Comparison of ENCODE assay signal across 28 cellular contexts in the genomic region with DNA sequence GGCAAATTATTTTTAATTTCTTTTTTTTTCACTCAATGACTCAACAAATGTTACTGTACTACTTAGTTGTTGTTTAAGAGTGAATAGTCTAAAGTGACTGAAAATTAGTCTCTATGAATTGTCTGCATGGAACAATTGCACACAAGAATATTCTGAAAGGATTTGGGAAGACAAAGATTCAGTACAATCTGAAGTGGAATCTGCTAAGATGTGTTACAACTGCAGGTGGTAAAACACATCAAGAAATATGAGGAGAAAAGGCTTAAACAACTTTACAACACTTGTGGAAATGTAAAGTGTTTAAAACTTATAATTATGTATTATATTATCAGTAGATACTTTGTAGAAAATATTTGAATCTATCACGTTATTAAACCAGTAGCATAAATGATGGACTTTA.
"Had no signal": no experiment of that assay in that cellular context is flagged by ENCODE, and none has a peak within 500 bp of the region (broad histone marks: within the 10 kb centered on the region; RNA-seq: fewer than 3 reads in every experiment).

No MANE protein-coding gene starts in this region.

- H3K27me3 ChIP-seq: colonic mucosa, dorsolateral prefrontal cortex, esophagus muscularis mucosa, esophagus squamous epithelium, foreskin keratinocyte, gastrocnemius medialis, gastroesophageal sphincter, heart left ventricle, heart right ventricle had no signal

- H3K4me1 ChIP-seq: esophagus squamous epithelium, foreskin keratinocyte, gastrocnemius medialis, heart right ventricle had no signal

- FAIRE-seq: colon, endometrium, endothelial cell of umbilical vein, frontal cortex had no signal

- H3K27ac ChIP-seq: colonic mucosa, coronary artery, dorsolateral prefrontal cortex, epithelial cell of prostate, esophagus muscularis mucosa, esophagus squamous epithelium, foreskin keratinocyte, gastrocnemius medialis, gastroesophageal sphincter, heart left ventricle, heart right ventricle had no signal

- H3K9me3 ChIP-seq: colonic mucosa had no signal

- ATAC-seq: effector memory CD8-positive, alpha-beta T cell; esophagus mucosa; foreskin keratinocyte; gastrocnemius medialis; gastroesophageal sphincter; heart left ventricle; heart right ventricle had no signal

- DNase-seq: colonic mucosa; cortex of kidney; dermis blood vessel endothelial cell; dorsolateral prefrontal cortex; effector CD4-positive, alpha-beta T cell; effector CD8-positive, alpha-beta T cell; effector memory CD4-positive, alpha-beta T cell; effector memory CD8-positive, alpha-beta T cell; endodermal cell; erythroblast; esophagus squamous epithelium; foreskin fibroblast; foreskin keratinocyte; foreskin melanocyte; gastrocnemius medialis; glutamatergic neuron; head of caudate nucleus; heart left ventricle; heart right ventricle had no signal

- H3K36me3 ChIP-seq: colonic mucosa, esophagus muscularis mucosa, esophagus squamous epithelium, gastrocnemius medialis, gastroesophageal sphincter, heart left ventricle, heart right ventricle had no signal

- H3K4me3 ChIP-seq: colonic mucosa, coronary artery, dorsolateral prefrontal cortex, esophagus muscularis mucosa, esophagus squamous epithelium, gastrocnemius medialis, gastroesophageal sphincter, heart left ventricle, heart right ventricle had no signal
